ENCODE assay signal across 8 cellular contexts in genomic region chr11:2944953-2945756, GRCh38. TPM values are rescaled to one million over a fixed set of nuclear protein-coding genes. Genes with fewer than 3 reads are reported as not detected.
A peak's percentile ranks its signal among the peaks of the same experiment; 100 is the strongest.
DNase-seq lines count a peak whose midpoint lies in the region; ATAC-seq lines count a peak whose summit lies in the region.

No MANE protein-coding gene starts in this region.

- CTCF ChIA-PET in T-cell (lab: Charles Lee), result no interaction called here

- H3K4me3 ChIP-seq in CD4-positive, CD25-positive, alpha-beta regulatory T cell (ENCODE audit: low read depth, low read length), result peak overlapping the region; percentile 32

- peaks cover 48% of the 10 kb centered on the region for H3K36me3 ChIP-seq in CD4-positive, CD25-positive, alpha-beta regulatory T cell (ENCODE audit: control insufficient read depth, insufficient read depth, low read length)

- peaks cover 13 to 61% (median 32%) of the 10 kb centered on the region in 4 donors for H3K4me1 Mint-ChIP-seq in CD4-positive, CD25-positive, alpha-beta regulatory T cell
- H3K4me1 Mint-ChIP-seq in T-cell, result peaks cover 62 to 72% (median 66%) of the 10 kb centered on the region in 3 donors
- H3K4me1 Mint-ChIP-seq in dendritic cell treated with granulocyte-macrophage colony-stimulating factor and Interleukin-4, amounts not matched to agents 40 ng/mL and 50 ng/mL, for 4 days (ENCODE audit: low read depth), result peaks cover 56% of the 10 kb centered on the region

- peak overlapping the region; percentile 55 for H3K27ac ChIP-seq in CD4-positive, CD25-positive, alpha-beta regulatory T cell (ENCODE audit: insufficient read depth, low read length, poor library complexity, severe bottlenecking)
- peak overlapping the region; percentile 2 for H3K27ac ChIP-seq in layer of hippocampus (ENCODE audit: low read depth, low read length)

- H3K27ac Mint-ChIP-seq in CD4-positive, CD25-positive, alpha-beta regulatory T cell, result peak overlapping the region; percentile 52 to 82 (median 65)
- H3K27ac Mint-ChIP-seq in T-cell, result peak overlapping the region; percentile 60 to 87
- peak overlapping the region; percentile 4 for H3K27ac Mint-ChIP-seq in dendritic cell treated with granulocyte-macrophage colony-stimulating factor and Interleukin-4, amounts not matched to agents 40 ng/mL and 50 ng/mL, for 4 days

- intact Hi-C loops in dendritic cell treated with granulocyte-macrophage colony-stimulating factor and Interleukin-4, amounts not matched to agents 40 ng/mL and 50 ng/mL, for 4 days (cut with micrococcal nuclease), result loop anchor here (5.0 kb wide), 1 partner anchor 42 kb away; no protein-coding TSS in a partner anchor

- no peaks in the 10 kb centered on the region for H3K9me3 ChIP-seq in CD4-positive, CD25-positive, alpha-beta regulatory T cell (ENCODE audit: control insufficient read depth in 2 of 2, low read length in 2 of 2)

- peaks cover 27% of the 10 kb centered on the region for H3K4me1 ChIP-seq in CD4-positive, CD25-positive, alpha-beta regulatory T cell (ENCODE audit: control insufficient read depth, insufficient read depth, low read length, poor library complexity, severe bottlenecking)

- H3K27me3 ChIP-seq in CD4-positive, CD25-positive, alpha-beta regulatory T cell (ENCODE audit: control insufficient read depth, insufficient read depth, low read length), result no peaks in the 10 kb centered on the region
- no peaks in the 10 kb centered on the region for H3K27me3 ChIP-seq in layer of hippocampus (ENCODE audit: control insufficient read depth, insufficient read depth, low read length)

- H3K9me3 Mint-ChIP-seq in CD4-positive, CD25-positive, alpha-beta regulatory T cell, result no peaks in the 10 kb centered on the region
- no peaks in the 10 kb centered on the region for H3K9me3 Mint-ChIP-seq in T-cell
- no peaks in the 10 kb centered on the region for H3K9me3 Mint-ChIP-seq in dendritic cell treated with granulocyte-macrophage colony-stimulating factor and Interleukin-4, amounts not matched to agents 40 ng/mL and 50 ng/mL, for 4 days

- peaks cover 25% of the 10 kb centered on the region for H3K36me3 Mint-ChIP-seq in CD4-positive, CD25-positive, alpha-beta regulatory T cell
- H3K36me3 Mint-ChIP-seq in T-cell, result peaks cover 41% of the 10 kb centered on the region
- peaks cover 67% of the 10 kb centered on the region for H3K36me3 Mint-ChIP-seq in dendritic cell treated with granulocyte-macrophage colony-stimulating factor and Interleukin-4, amounts not matched to agents 40 ng/mL and 50 ng/mL, for 4 days (ENCODE audit: low read depth)

- POLR2A ChIA-PET in T-cell (lab: Charles Lee), result interaction anchor here (0.6 to 1.5 kb wide), 3 partner anchors 9 to 23 kb away, joined by 3 to 5 read pairs (median 3); no protein-coding TSS in a partner anchor

- DNase-seq in CD4-positive, CD25-positive, alpha-beta regulatory T cell, result peak in 2 of 3 donors; percentile 26 to 67
- DNase-seq in T-cell, result peak in 21 of 34 experiments; percentile 23 to 60 (median 43)
- DNase-seq in smooth muscle cell of the brain vasculature (ENCODE audit: low read depth, low spot score), result peak; percentile 72
- DNase-seq in NCI-H748 treated with DMSO at 0.1 percent for 48 hours (lab: John Stamatoyannopoulos, UW), result no peak
- no peak for DNase-seq in SKM-1 (lab: John Stamatoyannopoulos, UW; ENCODE audit: unreplicated experiment)

- ATAC-seq in CD4-positive, CD25-positive, alpha-beta regulatory T cell (ENCODE audit: low read depth in 2 of 2), result peak in 1 of 2 donors; percentile 38
- ATAC-seq in T-cell (replicated peaks in 1 of 4) (peak; percentile 32 to 56 (median 48)), HG02981 (IDR thresholded peaks at IDR 0.05; ENCODE audit: unreplicated experiment) (no peak)

- peak overlapping the region; percentile 20 to 69 (median 36) for H3K4me3 Mint-ChIP-seq in CD4-positive, CD25-positive, alpha-beta regulatory T cell
- H3K4me3 Mint-ChIP-seq in T-cell, result peak overlapping the region in 1 of 3 donors; percentile 70
- H3K4me3 Mint-ChIP-seq in dendritic cell treated with granulocyte-macrophage colony-stimulating factor and Interleukin-4, amounts not matched to agents 40 ng/mL and 50 ng/mL, for 4 days, result peak overlapping the region; percentile 31

- no peaks in the 10 kb centered on the region for H3K27me3 Mint-ChIP-seq in CD4-positive, CD25-positive, alpha-beta regulatory T cell
- no peaks in the 10 kb centered on the region for H3K27me3 Mint-ChIP-seq in T-cell
- H3K27me3 Mint-ChIP-seq in dendritic cell treated with granulocyte-macrophage colony-stimulating factor and Interleukin-4, amounts not matched to agents 40 ng/mL and 50 ng/mL, for 4 days, result no peaks in the 10 kb centered on the region

RNA-seq across cellular contexts. Expression of gene PHLDA2, which starts 15.9 kb away (rescaled TPM):
- total RNA-seq in CD4-positive, CD25-positive, alpha-beta regulatory T cell, result 1.3 TPM
- 1 to 10 TPM; 1.1 to 3.4 (median 1.4) TPM for polyA plus RNA-seq in CD4-positive, CD25-positive, alpha-beta regulatory T cell
- total RNA-seq in T-cell, result 1 to 10 TPM in 1 of 5 donors, under 1 TPM in 4; 0.65 to 1.3 (median 0.79) TPM

RNA-seq across cellular contexts. Expression of gene NAP1L4, which starts 47.0 kb away (rescaled TPM):
- 351 TPM for total RNA-seq in CD4-positive, CD25-positive, alpha-beta regulatory T cell
- polyA plus RNA-seq in CD4-positive, CD25-positive, alpha-beta regulatory T cell, result 100 to 1,000 TPM; 210 to 266 (median 227) TPM
- total RNA-seq in T-cell, result 100 to 1,000 TPM; 253 to 388 (median 299) TPM

RNA-seq across cellular contexts. Expression of gene CDKN1C, which starts 59.6 kb away (rescaled TPM):
- total RNA-seq in CD4-positive, CD25-positive, alpha-beta regulatory T cell, result 4.1 TPM
- polyA plus RNA-seq in CD4-positive, CD25-positive, alpha-beta regulatory T cell, result 1 to 10 TPM; 1.1 to 1.3 (median 1.2) TPM
- 1 to 10 TPM; 2.1 to 7.0 (median 5.3) TPM for total RNA-seq in T-cell

Comparison
In these comparisons a context has a peak if more than half of its experiments do, and no peak if none do; other contexts are left out.
1. DNase-seq: peak in CD4-positive, CD25-positive, alpha-beta regulatory T cell (2 of 3), T-cell (21 of 34) and smooth muscle cell of the brain vasculature (single experiment); none in NCI-H748 treated with DMSO at 0.1 percent for 48 hours (single experiment) and SKM-1 (single experiment).
2. H3K27ac Mint-ChIP-seq: peak in every context shown above with its lines; median percentile 74 in T-cell; 65 in CD4-positive, CD25-positive, alpha-beta regulatory T cell; 4 in dendritic cell treated with granulocyte-macrophage colony-stimulating factor and Interleukin-4, amounts not matched to agents 40 ng/mL and 50 ng/mL, for 4 days.